In the genomic region with DNA sequence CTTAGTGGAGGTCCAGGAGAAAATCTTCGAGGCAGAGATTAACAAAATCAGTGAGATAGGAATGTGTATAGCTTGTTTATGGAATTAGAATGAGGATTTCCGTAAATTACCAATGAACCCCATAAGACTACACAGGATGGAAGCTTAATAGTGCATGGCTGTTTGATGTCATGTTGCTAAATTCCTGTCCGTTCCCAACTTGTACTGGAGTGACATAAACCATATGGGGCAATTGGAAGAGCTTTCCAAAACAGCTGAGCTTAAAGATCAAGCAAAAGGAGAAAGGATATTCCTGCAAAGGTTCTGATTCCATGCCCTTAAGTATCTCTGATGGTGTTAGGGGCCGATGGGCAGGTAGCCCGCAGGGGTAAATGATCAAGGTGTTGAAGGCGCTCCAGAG, we compare ENCODE assay signal across 1 cellular context.
TF ChIP-seq lines count a peak whose summit lies in the region.

No MANE protein-coding gene starts in this region.

TF ChIP-seq in GM12878, 131 proteins besides CTCF, POLR2A, EP300 and RAD21:
- no peak for TF ChIP-seq ZBED1 (IDR thresholded peaks at IDR 0.05; ENCODE audit: borderline replicate concordance)
- TF ChIP-seq IRF3 (IDR thresholded peaks at IDR 0.05): no peak
- no peak for TF ChIP-seq SUPT20H (IDR thresholded peaks at IDR 0.05; ENCODE audit: borderline replicate concordance, control insufficient read depth, low read depth, low read length)
- no peak for TF ChIP-seq KDM1A (IDR thresholded peaks at IDR 0.05; ENCODE audit: borderline replicate concordance)
- no peak for TF ChIP-seq ZNF592 (IDR thresholded peaks at IDR 0.05)
- no peak for TF ChIP-seq YY1 (IDR thresholded peaks at IDR 0.05; ENCODE audit: low read depth, low read length)
- TF ChIP-seq, protein P1, sequence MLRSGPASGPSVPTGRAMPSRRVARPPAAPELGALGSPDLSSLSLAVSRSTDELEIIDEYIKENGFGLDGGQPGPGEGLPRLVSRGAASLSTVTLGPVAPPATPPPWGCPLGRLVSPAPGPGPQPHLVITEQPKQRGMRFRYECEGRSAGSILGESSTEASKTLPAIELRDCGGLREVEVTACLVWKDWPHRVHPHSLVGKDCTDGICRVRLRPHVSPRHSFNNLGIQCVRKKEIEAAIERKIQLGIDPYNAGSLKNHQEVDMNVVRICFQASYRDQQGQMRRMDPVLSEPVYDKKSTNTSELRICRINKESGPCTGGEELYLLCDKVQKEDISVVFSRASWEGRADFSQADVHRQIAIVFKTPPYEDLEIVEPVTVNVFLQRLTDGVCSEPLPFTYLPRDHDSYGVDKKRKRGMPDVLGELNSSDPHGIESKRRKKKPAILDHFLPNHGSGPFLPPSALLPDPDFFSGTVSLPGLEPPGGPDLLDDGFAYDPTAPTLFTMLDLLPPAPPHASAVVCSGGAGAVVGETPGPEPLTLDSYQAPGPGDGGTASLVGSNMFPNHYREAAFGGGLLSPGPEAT (IDR thresholded peaks at IDR 0.05; ENCODE audit: low read depth): no peak
- TF ChIP-seq ESRRA (IDR thresholded peaks at IDR 0.05; ENCODE audit: low read length): no peak
- TF ChIP-seq NFYA (IDR thresholded peaks at IDR 0.05; ENCODE audit: borderline replicate concordance, low read depth, low read length): no peak
- no peak for TF ChIP-seq RB1 (IDR thresholded peaks at IDR 0.05; ENCODE audit: borderline replicate concordance)
- TF ChIP-seq PRDM15 (CRISPR knock-in tag; IDR thresholded peaks at IDR 0.05): no peak
- TF ChIP-seq CBX3 (IDR thresholded peaks at IDR 0.05; ENCODE audit: borderline replicate concordance, low read depth): no peak
- TF ChIP-seq HCFC1 (IDR thresholded peaks at IDR 0.05; ENCODE audit: low read length): no peak
